Comparison of ENCODE assay signal across 1 cellular context in genomic region chr1:78284354-78284753, GRCh38.
TF ChIP-seq lines count a peak whose summit lies in the region.

No MANE protein-coding gene starts in this region.

TF ChIP-seq in SK-N-SH, 30 proteins besides CTCF, POLR2A, EP300 and RAD21 (continued from another document):
- no peak for TF ChIP-seq REST (IDR thresholded peaks at IDR 0.05; ENCODE audit: low read depth, low read length)
